In genomic region chr11:64076764-64077163, GRCh38 we compare ENCODE assay signal across 18 cellular contexts. TPM values are rescaled to one million over a fixed set of nuclear protein-coding genes. Genes with fewer than 3 reads are reported as not detected.
"Had no signal": no experiment of that assay in that cellular context is flagged by ENCODE, and none has a peak within 500 bp of the region (broad histone marks: within the 10 kb centered on the region; RNA-seq: fewer than 3 reads in every experiment).

No MANE protein-coding gene starts in this region.

- H3K4me1 Mint-ChIP-seq: immature natural killer cell had no signal

- ATAC-seq: esophagus mucosa; naive thymus-derived CD4-positive, alpha-beta T cell; stimulated activated naive B cell treated with anti-CD40 and anti-IgM and Interleukin-4, amounts not matched to agents 10 μg/mL and 1 μg/mL and 100 μg/mL, for 72 hours; stimulated activated naive CD8-positive, alpha-beta T cell treated with anti-CD3 and anti-CD28 coated beads, Interleukin-15, amount 100 ng/mL, for 72 hours had no signal

- H3K36me3 ChIP-seq: thoracic aorta, transverse colon had no signal

- H3K9me3 ChIP-seq: thoracic aorta, transverse colon had no signal

- H3K27ac ChIP-seq: thoracic aorta, transverse colon had no signal

- H3K4me3 ChIP-seq: thoracic aorta, transverse colon had no signal

- H3K27me3 ChIP-seq: transverse colon had no signal

- H3K4me1 ChIP-seq: transverse colon had no signal

- DNase-seq: central memory CD4-positive, alpha-beta T cell; cortex of kidney; effector memory CD4-positive, alpha-beta T cell; immature natural killer cell; mesendoderm; naive thymus-derived CD4-positive, alpha-beta T cell; posterior cingulate gyrus; right cardiac atrium; stimulated activated CD4-positive, alpha-beta T cell treated with anti-CD3 and anti-CD28 coated beads, Interleukin-15, amount 100 ng/mL, for 24 hours; stimulated activated CD4-positive, alpha-beta T cell treated with anti-CD3 and anti-CD28 coated beads, Interleukin-1b, Interleukin-23, amount 100 ng/mL, for 48 hours; stimulated activated CD4-positive, alpha-beta T cell treated with anti-CD3 and anti-CD28 coated beads, Interleukin-4, amount 100 ng/mL, for 24 hours; stimulated activated naive B cell treated with anti-CD40 and anti-IgM and Interleukin-4, amounts not matched to agents 10 μg/mL and 1 μg/mL and 100 μg/mL, for 72 hours; stimulated activated naive CD8-positive, alpha-beta T cell treated with anti-CD3 and anti-CD28 coated beads, Interleukin-15, amount 100 ng/mL, for 72 hours; transverse colon had no signal

- H3K9me3 Mint-ChIP-seq: immature natural killer cell; naive thymus-derived CD4-positive, alpha-beta T cell; stimulated activated naive B cell treated with anti-CD40 and anti-IgM and Interleukin-4, amounts not matched to agents 10 μg/mL and 1 μg/mL and 100 μg/mL, for 72 hours; stimulated activated naive CD8-positive, alpha-beta T cell treated with anti-CD3 and anti-CD28 coated beads, Interleukin-15, amount 100 ng/mL, for 72 hours had no signal

- H3K27me3 Mint-ChIP-seq: naive thymus-derived CD4-positive, alpha-beta T cell; stimulated activated naive B cell treated with anti-CD40 and anti-IgM and Interleukin-4, amounts not matched to agents 10 μg/mL and 1 μg/mL and 100 μg/mL, for 72 hours; stimulated activated naive CD8-positive, alpha-beta T cell treated with anti-CD3 and anti-CD28 coated beads, Interleukin-15, amount 100 ng/mL, for 72 hours had no signal

- H3K4me3 Mint-ChIP-seq: immature natural killer cell; naive thymus-derived CD4-positive, alpha-beta T cell; stimulated activated naive B cell treated with anti-CD40 and anti-IgM and Interleukin-4, amounts not matched to agents 10 μg/mL and 1 μg/mL and 100 μg/mL, for 72 hours; stimulated activated naive CD8-positive, alpha-beta T cell treated with anti-CD3 and anti-CD28 coated beads, Interleukin-15, amount 100 ng/mL, for 72 hours had no signal

- H3K27ac Mint-ChIP-seq: stimulated activated naive B cell treated with anti-CD40 and anti-IgM and Interleukin-4, amounts not matched to agents 10 μg/mL and 1 μg/mL and 100 μg/mL, for 72 hours had no signal

- H3K36me3 Mint-ChIP-seq: immature natural killer cell; naive thymus-derived CD4-positive, alpha-beta T cell; stimulated activated naive B cell treated with anti-CD40 and anti-IgM and Interleukin-4, amounts not matched to agents 10 μg/mL and 1 μg/mL and 100 μg/mL, for 72 hours had no signal

RNA-seq across cellular contexts. Expression of gene FLRT1, which starts 41.0 kb away (rescaled TPM):
- total RNA-seq: esophagus mucosa; lung microvascular endothelial cell; naive thymus-derived CD4-positive, alpha-beta T cell had no signal
- polyA plus RNA-seq: immature natural killer cell, keratinocyte had no signal
